ENCODE assay signal across 17 cellular contexts in genomic region chr12:52581066-52581465, GRCh38. TPM values are rescaled to one million over a fixed set of nuclear protein-coding genes. Genes with fewer than 3 reads are reported as not detected.
A peak's percentile ranks its signal among the peaks of the same experiment; 100 is the strongest.
DNase-seq lines count a peak whose midpoint lies in the region; ATAC-seq and TF ChIP-seq lines count a peak whose summit lies in the region.
"Had no signal": no experiment of that assay in that cellular context is flagged by ENCODE, and none has a peak within 500 bp of the region (broad histone marks: within the 10 kb centered on the region; RNA-seq: fewer than 3 reads in every experiment).

No MANE protein-coding gene starts in this region.

- H3K27me3 Mint-ChIP-seq in chondrocyte (ENCODE audit: low read depth): peaks cover 38% of the 10 kb centered on the region

- no peak for TF ChIP-seq EP300 in suprapubic skin (IDR thresholded peaks at IDR 0.05)

- H3K4me3 ChIP-seq in RWPE2 (ENCODE audit: severe bottlenecking): no peak overlapping the region
- H3K4me3 ChIP-seq in suprapubic skin: no peak overlapping the region
- no peak overlapping the region for H3K4me3 ChIP-seq in aorta (ENCODE audit: low read length in 2 of 2)
- H3K4me3 ChIP-seq: K562 had no signal

- H3K36me3 Mint-ChIP-seq in chondrocyte (ENCODE audit: low read depth): no peaks in the 10 kb centered on the region

- TF ChIP-seq CTCF in RWPE2 (IDR thresholded peaks at IDR 0.05; ENCODE audit: poor library complexity, severe bottlenecking) (no peak), chondrocyte (IDR thresholded peaks at IDR 0.05) (no peak), suprapubic skin (IDR thresholded peaks at IDR 0.05) (no peak)

- peak overlapping the region; percentile 83 for H3K27ac ChIP-seq in RWPE2 (ENCODE audit: poor library complexity, severe bottlenecking)
- H3K27ac ChIP-seq in suprapubic skin: peak overlapping the region; percentile 74
- no peak overlapping the region for H3K27ac ChIP-seq in aorta (ENCODE audit: low read depth in 1 of 2, low read length in 2 of 2)

- no peak overlapping the region for H3K4me3 Mint-ChIP-seq in chondrocyte (ENCODE audit: unreplicated experiment)

- no peaks in the 10 kb centered on the region for H3K27me3 ChIP-seq in RWPE2 (ENCODE audit: insufficient read depth, poor library complexity, severe bottlenecking)
- H3K27me3 ChIP-seq in suprapubic skin: no peaks in the 10 kb centered on the region
- H3K27me3 ChIP-seq in aorta (ENCODE audit: control insufficient read depth in 1 of 2, insufficient read depth in 2 of 2, low read length in 1 of 2): no peaks in the 10 kb centered on the region

- intact Hi-C loops in aorta (cut with DNase I): loop anchor here (5.0 to 10.0 kb wide), 2 partner anchors 296 to 394 kb away; no protein-coding TSS in a partner anchor
- intact Hi-C loops in Right ventricle myocardium superior (cut with DNase I): loop anchor here (10.0 kb wide), 1 partner anchor 426 kb away; no protein-coding TSS in a partner anchor

- TF ChIP-seq POLR2A in suprapubic skin (IDR thresholded peaks at IDR 0.05): no peak

- H3K36me3 ChIP-seq in RWPE2 (ENCODE audit: low read depth): no peaks in the 10 kb centered on the region
- no peaks in the 10 kb centered on the region for H3K36me3 ChIP-seq in suprapubic skin
- no peaks in the 10 kb centered on the region for H3K36me3 ChIP-seq in aorta (ENCODE audit: control insufficient read depth in 1 of 2, insufficient read depth in 2 of 2, low read length in 1 of 2)

- no peaks in the 10 kb centered on the region for H3K4me1 Mint-ChIP-seq in chondrocyte (ENCODE audit: low read depth)

- ATAC-seq in RWPE2 (ENCODE audit: low read depth): no peak
- no peak for ATAC-seq in GM18498 (IDR thresholded peaks at IDR 0.05; ENCODE audit: unreplicated experiment)
- no peak for ATAC-seq in aorta (ENCODE audit: low FRiP score)
- ATAC-seq in Right ventricle myocardium superior (ENCODE audit: poor library complexity): no peak
- ATAC-seq: K562, PC-3 had no signal

- H3K9me3 ChIP-seq in RWPE2 (ENCODE audit: severe bottlenecking) (no peaks in the 10 kb centered on the region), suprapubic skin (no peaks in the 10 kb centered on the region), aorta (ENCODE audit: control insufficient read depth, low read length) (no peaks in the 10 kb centered on the region)

- DNase-seq in RWPE2 (ENCODE audit: low spot score): peak; percentile 38
- peak; percentile 46 for DNase-seq in chondrocyte (ENCODE audit: low spot score)
- peak; percentile 83 for DNase-seq in mesenteric fat pad (ENCODE audit: low spot score)
- peak in 1 of 2 donors; percentile 75 for DNase-seq in suprapubic skin (ENCODE audit: low spot score in 2 of 2)
- DNase-seq in stimulated activated CD8-positive, alpha-beta memory T cell treated with anti-CD3 and anti-CD28 coated beads, Interleukin-4, amount 100 ng/mL, for 48 hours: no peak
- DNase-seq in aorta: no peak
- DNase-seq in Right ventricle myocardium superior: no peak
- DNase-seq: ACHN, C1 segment of cervical spinal cord, MV-4-11, NCI-H187, NCI-H524 treated with DMSO at 0.1 percent for 48 hours had no signal

- H3K4me1 ChIP-seq in RWPE2 (ENCODE audit: insufficient read depth, poor library complexity, severe bottlenecking): peaks cover 40% of the 10 kb centered on the region
- H3K4me1 ChIP-seq in suprapubic skin: peaks cover 42% of the 10 kb centered on the region
- no peaks in the 10 kb centered on the region for H3K4me1 ChIP-seq in aorta (ENCODE audit: control insufficient read depth in 1 of 2, insufficient read depth in 2 of 2, low read length in 2 of 2)

- H3K27ac Mint-ChIP-seq in chondrocyte (ENCODE audit: unreplicated experiment): no peak overlapping the region

- WGBS in suprapubic skin: 69% methylated on average over 3 of the region's 7 CpGs
- WGBS in aorta, 2 donors: 88 to 93% methylated on average over 7 of the region's 7 CpGs

- no peaks in the 10 kb centered on the region for H3K9me3 Mint-ChIP-seq in chondrocyte (ENCODE audit: low read depth)

RNA-seq across cellular contexts. Expression of gene KRT74, which starts 7.4 kb away (rescaled TPM):
- total RNA-seq in chondrocyte: not detected in 3 replicates
- total RNA-seq in mesenteric fat pad: not detected
- total RNA-seq in suprapubic skin: 10 to 100 TPM in 3 of 4 donors, 1 to 10 TPM in 1; 2.0 to 44.4 (median 21.2) TPM
- not detected for total RNA-seq in aorta
- not detected for polyA plus RNA-seq in aorta
- total RNA-seq in Right ventricle myocardium superior: not detected
- total RNA-seq: H1, K562, PC-3, SK-MEL-5 had no signal
- polyA plus RNA-seq: H1, K562 had no signal

RNA-seq across cellular contexts. Expression of gene KRT72, which starts 20.2 kb away (rescaled TPM):
- total RNA-seq in chondrocyte (not detected in 3 replicates), mesenteric fat pad (not detected), suprapubic skin (10 to 100 TPM in 1 of 4 donors, 1 to 10 TPM in 3; 2.0 to 19.2 (median 8.8) TPM), aorta (not detected), Right ventricle myocardium superior (not detected)
- polyA plus RNA-seq in aorta: 1 to 10 TPM in 1 of 2 donors, not detected in 1; 1.6 TPM
- total RNA-seq: H1, K562, PC-3, SK-MEL-5 had no signal
- polyA plus RNA-seq: H1, K562 had no signal

RNA-seq across cellular contexts. Expression of gene KRT71, which starts 28.1 kb away (rescaled TPM):
- total RNA-seq in chondrocyte (not detected in 3 replicates), mesenteric fat pad (not detected), suprapubic skin (100 to 1,000 TPM in 1 of 4 donors, 10 to 100 TPM in 2, 1 to 10 TPM in 1; 5.5 to 231 (median 70.8) TPM), aorta (not detected), Right ventricle myocardium superior (not detected)
- not detected for polyA plus RNA-seq in aorta
- total RNA-seq: H1, K562, PC-3, SK-MEL-5 had no signal
- polyA plus RNA-seq: H1, K562 had no signal

RNA-seq across cellular contexts. Expression of gene KRT73, which starts 37.3 kb away (rescaled TPM):
- total RNA-seq in chondrocyte (not detected in 3 replicates), mesenteric fat pad (not detected), suprapubic skin (10 to 100 TPM in 3 of 4 donors, 1 to 10 TPM in 1; 8.7 to 27.4 (median 17.5) TPM), aorta (not detected), Right ventricle myocardium superior (not detected)
- not detected for polyA plus RNA-seq in aorta
- total RNA-seq: H1, PC-3, SK-MEL-5 had no signal
- polyA plus RNA-seq: H1 had no signal

Comparison
In these comparisons a context has a peak if more than half of its experiments do, and no peak if none do; other contexts are left out.
1. DNase-seq: peak in RWPE2 (single experiment), chondrocyte (single experiment) and mesenteric fat pad (single experiment); none in stimulated activated CD8-positive, alpha-beta memory T cell treated with anti-CD3 and anti-CD28 coated beads, Interleukin-4, amount 100 ng/mL, for 48 hours (single experiment), aorta (0 of 2) and Right ventricle myocardium superior (single experiment).
2. H3K27ac ChIP-seq: peak in RWPE2 (single experiment) and suprapubic skin (single experiment); none in aorta (0 of 2).